ENCODE assay signal across 18 cellular contexts in the genomic region with DNA sequence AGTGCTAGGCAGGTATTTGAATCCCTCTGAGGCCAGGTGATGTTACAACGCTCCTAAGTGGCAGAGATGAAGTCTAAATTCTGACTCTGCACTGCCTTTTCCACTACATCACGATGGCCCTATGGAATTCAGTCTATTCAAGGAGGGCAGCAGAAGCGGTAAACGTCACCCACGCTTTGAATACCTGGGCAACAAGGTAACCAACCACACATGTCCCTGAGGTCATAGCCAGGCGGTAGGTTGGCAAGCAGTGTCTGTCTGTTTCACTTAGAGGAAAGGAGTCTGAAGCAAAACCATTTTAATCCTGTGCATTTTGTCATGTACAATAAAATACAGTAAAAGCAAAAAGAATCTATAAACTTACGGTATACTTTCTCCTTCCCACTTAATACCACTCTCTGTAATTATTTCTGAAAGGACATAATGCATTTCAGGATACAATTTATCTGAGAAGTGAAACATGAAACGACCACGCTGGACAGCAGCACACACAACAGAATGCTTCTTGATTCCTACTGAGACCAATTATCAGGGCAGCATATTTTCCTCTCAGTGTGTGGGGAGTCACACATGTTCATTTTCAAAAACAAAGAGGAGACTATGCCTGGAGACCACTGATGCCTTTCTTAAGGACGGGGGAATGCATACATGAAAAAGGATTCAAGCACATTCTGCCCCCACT. TPM values are rescaled to one million over a fixed set of nuclear protein-coding genes. Genes with fewer than 3 reads are reported as not detected.
DNase-seq lines count a peak whose midpoint lies in the region; ATAC-seq and TF ChIP-seq lines count a peak whose summit lies in the region.
"Had no signal": no experiment of that assay in that cellular context is flagged by ENCODE, and none has a peak within 500 bp of the region (broad histone marks: within the 10 kb centered on the region; RNA-seq: fewer than 3 reads in every experiment).

No MANE protein-coding gene starts in this region.

- H3K9me3 Mint-ChIP-seq in nephron: no peaks in the 10 kb centered on the region
- no peaks in the 10 kb centered on the region for H3K9me3 Mint-ChIP-seq in naive thymus-derived CD8-positive, alpha-beta T cell

- no peaks in the 10 kb centered on the region for H3K27me3 Mint-ChIP-seq in nephron (ENCODE audit: low read depth)
- no peaks in the 10 kb centered on the region for H3K27me3 Mint-ChIP-seq in naive thymus-derived CD8-positive, alpha-beta T cell
- H3K27me3 Mint-ChIP-seq: activated CD4-positive, alpha-beta T cell treated with anti-CD3 and anti-CD28 coated beads for 36 hours had no signal

- H3K9ac ChIP-seq in KMS-11: peak overlapping the region; percentile 32; the same call in 1 of the 2 replicates

- H3K4me1 ChIP-seq in KMS-11 (ENCODE audit: low read depth, poor library complexity, severe bottlenecking) (peaks cover 52% of the 10 kb centered on the region), adrenal gland (replicated peaks in 1 of 2) (peaks cover 0 to 7% of the 10 kb centered on the region in 2 donors)
- H3K4me1 ChIP-seq: BE2C, Peyer's patch had no signal

- H3K36me3 Mint-ChIP-seq in nephron (ENCODE audit: low read depth): peaks cover 24% of the 10 kb centered on the region
- H3K36me3 Mint-ChIP-seq in naive thymus-derived CD8-positive, alpha-beta T cell: peaks cover 4 to 51% (median 16%) of the 10 kb centered on the region in 3 donors

- POLR2A ChIA-PET in naive thymus-derived CD8-positive, alpha-beta T cell (lab: Charles Lee): no interaction called here

- H3K79me2 ChIP-seq in KMS-11 (ENCODE audit: insufficient read depth, low read depth): no peaks in the 10 kb centered on the region

- H3K4me3 Mint-ChIP-seq in nephron: no peak overlapping the region
- no peak overlapping the region for H3K4me3 Mint-ChIP-seq in naive thymus-derived CD8-positive, alpha-beta T cell
- H3K4me3 Mint-ChIP-seq: activated CD4-positive, alpha-beta T cell treated with anti-CD3 and anti-CD28 coated beads for 36 hours had no signal

- H2AFZ ChIP-seq in KMS-11 (ENCODE audit: low read depth): peak overlapping the region; percentile 22; the same call in 1 of the 2 replicates

- peak overlapping the region; percentile 48; the same call in 1 of the 2 replicates for H3K4me2 ChIP-seq in KMS-11

- H3K4me1 Mint-ChIP-seq in nephron: peaks cover 35% of the 10 kb centered on the region
- H3K4me1 Mint-ChIP-seq in naive thymus-derived CD8-positive, alpha-beta T cell: peaks cover 0 to 10% (median 0%) of the 10 kb centered on the region in 4 donors

- peak; percentile 100 for DNase-seq in NCI-H526 treated with DMSO at 0.1 percent for 48 hours (lab: John Stamatoyannopoulos, UW)
- no peak for DNase-seq in adrenal gland
- no peak for DNase-seq in HPDE6-E6E7 (ENCODE audit: extremely low spot score)
- DNase-seq in A172 (ENCODE audit: low spot score): no peak
- DNase-seq in naive thymus-derived CD8-positive, alpha-beta T cell: no peak
- DNase-seq: activated CD4-positive, alpha-beta T cell treated with anti-CD3 and anti-CD28 coated beads for 36 hours; activated T-cell treated with anti-CD3 and anti-CD28 coated beads, Interleukin-2, amount 50 U/mL, for 48 hours; BE2C; cortex of kidney; kidney glomerular epithelial cell; MM.1S; NCI-H446 treated with DMSO at 0.1 percent for 48 hours; Peyer's patch; stimulated activated CD4-positive, alpha-beta T cell treated with anti-CD3 and anti-CD28 coated beads, Interleukin-15, amount 100 ng/mL, for 24 hours; T-helper 1 cell had no signal

- H3K36me3 ChIP-seq in KMS-11 (ENCODE audit: insufficient read depth): no peaks in the 10 kb centered on the region
- H3K36me3 ChIP-seq in adrenal gland (replicated peaks in 1 of 2): no peaks in the 10 kb centered on the region
- H3K36me3 ChIP-seq: BE2C had no signal

- no peak for ATAC-seq in naive thymus-derived CD8-positive, alpha-beta T cell
- ATAC-seq: activated CD4-positive, alpha-beta T cell treated with anti-CD3 and anti-CD28 coated beads for 36 hours; esophagus mucosa had no signal

- 78 to 83% (median 80%) methylated on average over 10 of the region's 10 CpGs for WGBS in adrenal gland, 4 donors

- no peak for TF ChIP-seq POLR2A in adrenal gland (IDR thresholded peaks at IDR 0.05)

- H3K27me3 ChIP-seq in KMS-11 (ENCODE audit: insufficient read depth, low read depth) (no peaks in the 10 kb centered on the region), adrenal gland (no peaks in the 10 kb centered on the region)
- H3K27me3 ChIP-seq: BE2C, Peyer's patch had no signal

- no peaks in the 10 kb centered on the region for H4K20me1 ChIP-seq in KMS-11 (ENCODE audit: insufficient read depth)

- intact Hi-C loops in adrenal gland (cut with DNase I): no loop called here

- H3K27ac Mint-ChIP-seq in nephron: peak overlapping the region; percentile 60 to 87 (median 72)
- peak overlapping the region in 1 of 10 donors; percentile 50 for H3K27ac Mint-ChIP-seq in naive thymus-derived CD8-positive, alpha-beta T cell
- H3K27ac Mint-ChIP-seq: activated CD4-positive, alpha-beta T cell treated with anti-CD3 and anti-CD28 coated beads for 36 hours had no signal

- H3K4me3 ChIP-seq in KMS-11 (IDR thresholded peaks at IDR 0.05; ENCODE audit: insufficient read depth, low read depth, low read length) (no peak overlapping the region), adrenal gland (no peak overlapping the region)
- H3K4me3 ChIP-seq: Peyer's patch had no signal

- no peaks in the 10 kb centered on the region for H3K9me3 ChIP-seq in adrenal gland (replicated peaks in 1 of 3)
- H3K9me3 ChIP-seq: BE2C, Peyer's patch had no signal

- H3K27ac ChIP-seq in KMS-11 (peak overlapping the region; percentile 71), adrenal gland (peak overlapping the region in 3 of 5 donors; percentile 34 to 65 (median 53))

- TF ChIP-seq CTCF in KMS-11 (conservative IDR thresholded peaks at IDR 0.05; ENCODE audit: low read depth, low read length) (no peak), adrenal gland (IDR thresholded peaks at IDR 0.05) (no peak), nephron (IDR thresholded peaks at IDR 0.05; ENCODE audit: unreplicated experiment in 3 of 3) (no peak)

RNA-seq across cellular contexts. Expression of gene PRDM10, which starts 51.3 kb away (rescaled TPM):
- 10 to 100 TPM in 1 of 8 donors, 1 to 10 TPM in 7; 4.6 to 10.1 (median 7.8) TPM for total RNA-seq in adrenal gland
- 1 to 10 TPM; 2.3 to 4.0 (median 3.8) TPM for polyA plus RNA-seq in adrenal gland
- total RNA-seq in A172 (2014; rRNA removed; shearing (Covaris generic)): 4.6 and 5.5 TPM in 2 replicates
- total RNA-seq in naive thymus-derived CD8-positive, alpha-beta T cell: 10 to 100 TPM; 13.6 to 16.5 TPM
- polyA plus RNA-seq in naive thymus-derived CD8-positive, alpha-beta T cell: 1 to 10 TPM in 2 of 3 donors, under 1 TPM in 1; 0.87 to 3.7 (median 1.9) TPM

RNA-seq across cellular contexts. Expression of gene NFRKB, which starts 56.0 kb away (rescaled TPM):
- 10 to 100 TPM; 12.2 to 30.2 (median 21.7) TPM for total RNA-seq in adrenal gland
- polyA plus RNA-seq in adrenal gland: 10 to 100 TPM in 2 of 3 donors, 1 to 10 TPM in 1; 8.7 to 15.1 (median 11.1) TPM
- total RNA-seq in A172 (2014; rRNA removed; shearing (Covaris generic)): 19.0 and 20.1 TPM in 2 replicates
- total RNA-seq in naive thymus-derived CD8-positive, alpha-beta T cell: 10 to 100 TPM; 60.1 to 61.4 TPM
- polyA plus RNA-seq in naive thymus-derived CD8-positive, alpha-beta T cell: 10 to 100 TPM; 16.9 to 21.9 (median 17.6) TPM
